Comparison of ENCODE assay signal across 20 cellular contexts in the genomic region with DNA sequence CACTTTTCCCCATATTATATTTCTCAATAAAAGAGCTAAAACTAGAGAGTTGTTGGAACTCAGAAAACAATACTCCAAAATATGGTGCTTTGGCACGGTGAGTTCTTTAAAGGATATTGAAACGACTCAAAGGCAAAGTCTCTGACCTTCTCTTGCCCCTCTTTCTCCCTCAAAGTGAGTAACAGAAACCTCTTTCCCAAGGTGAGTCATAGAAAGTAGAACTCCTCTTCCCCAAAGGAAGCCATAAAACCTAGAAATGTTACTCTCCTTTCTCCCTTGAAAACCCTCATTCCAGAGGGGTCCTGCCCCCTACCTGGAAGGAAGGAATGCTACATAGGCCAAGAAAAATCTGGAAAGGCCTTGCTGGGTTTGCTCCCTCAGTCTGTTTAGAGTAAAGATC. TPM values are rescaled to one million over a fixed set of nuclear protein-coding genes. Genes with fewer than 3 reads are reported as not detected.
DNase-seq lines count a peak whose midpoint lies in the region; ATAC-seq, FAIRE-seq and TF ChIP-seq lines count a peak whose summit lies in the region.
"Had no signal": no experiment of that assay in that cellular context is flagged by ENCODE, and none has a peak within 500 bp of the region (broad histone marks: within the 10 kb centered on the region; RNA-seq: fewer than 3 reads in every experiment).

No MANE protein-coding gene starts in this region.

- DNase-seq in activated naive CD8-positive, alpha-beta T cell treated with anti-CD3 and anti-CD28 coated beads, Interleukin-2, amount 50 U/mL, for 24 hours: no peak
- DNase-seq in activated naive CD8-positive, alpha-beta T cell treated with anti-CD3 and anti-CD28 coated beads for 36 hours: no peak
- DNase-seq in RPMI7951 (ENCODE audit: low read depth) (peak; percentile 35), epithelial cell of esophagus (ENCODE audit: low read depth) (peak; percentile 11), urothelium cell line (ENCODE audit: low spot score) (peak; percentile 8), RPMI8226 (no peak), NCI-H2107 (lab: John Stamatoyannopoulos, UW) (no peak), NCI-H82 treated with DMSO at 0.1 percent for 48 hours (lab: John Stamatoyannopoulos, UW; ENCODE audit: unreplicated experiment) (no peak)
- DNase-seq: DND-41, head of caudate nucleus, kidney, NCI-H345, SIG-M5 had no signal

- no peak overlapping the region for H3K4me3 ChIP-seq in epithelial cell of esophagus (ENCODE audit: low read length)
- H3K4me3 ChIP-seq: ascending aorta had no signal

- H3K27ac Mint-ChIP-seq in activated naive CD8-positive, alpha-beta T cell treated with anti-CD3 and anti-CD28 coated beads, Interleukin-2, amount 50 U/mL, for 24 hours: no peak overlapping the region
- no peak overlapping the region for H3K27ac Mint-ChIP-seq in activated naive CD8-positive, alpha-beta T cell treated with anti-CD3 and anti-CD28 coated beads for 36 hours
- H3K27ac Mint-ChIP-seq: memory B cell; nephron; stimulated activated memory B cell treated with anti-CD40 and anti-IgM and Interleukin-4, amounts not matched to agents 10 μg/mL and 1 μg/mL and 100 μg/mL, for 72 hours; type B pancreatic cell had no signal

- FAIRE-seq in urothelium cell line (lab: Jason Lieb, UNC): no peak
- FAIRE-seq: A204.1, kidney had no signal

- no peaks in the 10 kb centered on the region for H3K27me3 Mint-ChIP-seq in activated naive CD8-positive, alpha-beta T cell treated with anti-CD3 and anti-CD28 coated beads, Interleukin-2, amount 50 U/mL, for 24 hours
- H3K27me3 Mint-ChIP-seq in activated naive CD8-positive, alpha-beta T cell treated with anti-CD3 and anti-CD28 coated beads for 36 hours: no peaks in the 10 kb centered on the region
- H3K27me3 Mint-ChIP-seq: memory B cell; stimulated activated memory B cell treated with anti-CD40 and anti-IgM and Interleukin-4, amounts not matched to agents 10 μg/mL and 1 μg/mL and 100 μg/mL, for 72 hours; type B pancreatic cell had no signal

- no peaks in the 10 kb centered on the region for H3K9me3 Mint-ChIP-seq in activated naive CD8-positive, alpha-beta T cell treated with anti-CD3 and anti-CD28 coated beads, Interleukin-2, amount 50 U/mL, for 24 hours
- H3K9me3 Mint-ChIP-seq in activated naive CD8-positive, alpha-beta T cell treated with anti-CD3 and anti-CD28 coated beads for 36 hours: no peaks in the 10 kb centered on the region
- H3K9me3 Mint-ChIP-seq: memory B cell; nephron; stimulated activated memory B cell treated with anti-CD40 and anti-IgM and Interleukin-4, amounts not matched to agents 10 μg/mL and 1 μg/mL and 100 μg/mL, for 72 hours; type B pancreatic cell had no signal

- H3K4me1 Mint-ChIP-seq in activated naive CD8-positive, alpha-beta T cell treated with anti-CD3 and anti-CD28 coated beads, Interleukin-2, amount 50 U/mL, for 24 hours: peaks cover 35% of the 10 kb centered on the region
- peaks cover 45% of the 10 kb centered on the region for H3K4me1 Mint-ChIP-seq in activated naive CD8-positive, alpha-beta T cell treated with anti-CD3 and anti-CD28 coated beads for 36 hours
- H3K4me1 Mint-ChIP-seq: CD14-positive monocyte, nephron had no signal

- ATAC-seq in activated naive CD8-positive, alpha-beta T cell treated with anti-CD3 and anti-CD28 coated beads, Interleukin-2, amount 50 U/mL, for 24 hours: peak; percentile 40
- ATAC-seq: stimulated activated memory B cell treated with anti-CD40 and anti-IgM and Interleukin-4, amounts not matched to agents 10 μg/mL and 1 μg/mL and 100 μg/mL, for 72 hours had no signal

- H3K36me3 Mint-ChIP-seq in activated naive CD8-positive, alpha-beta T cell treated with anti-CD3 and anti-CD28 coated beads, Interleukin-2, amount 50 U/mL, for 24 hours (ENCODE audit: low read depth): peaks cover 12% of the 10 kb centered on the region
- peaks cover 17% of the 10 kb centered on the region for H3K36me3 Mint-ChIP-seq in activated naive CD8-positive, alpha-beta T cell treated with anti-CD3 and anti-CD28 coated beads for 36 hours
- H3K36me3 Mint-ChIP-seq: type B pancreatic cell had no signal

- TF ChIP-seq CTCF in epithelial cell of esophagus (IDR thresholded peaks at IDR 0.05; ENCODE audit: insufficient read depth, low read depth, low read length, missing control alignments): no peak

- no peak overlapping the region for H3K4me3 Mint-ChIP-seq in activated naive CD8-positive, alpha-beta T cell treated with anti-CD3 and anti-CD28 coated beads, Interleukin-2, amount 50 U/mL, for 24 hours
- H3K4me3 Mint-ChIP-seq in activated naive CD8-positive, alpha-beta T cell treated with anti-CD3 and anti-CD28 coated beads for 36 hours: no peak overlapping the region
- H3K4me3 Mint-ChIP-seq: CD14-positive monocyte; memory B cell; nephron; stimulated activated memory B cell treated with anti-CD40 and anti-IgM and Interleukin-4, amounts not matched to agents 10 μg/mL and 1 μg/mL and 100 μg/mL, for 72 hours; type B pancreatic cell had no signal

RNA-seq across cellular contexts. Expression of a gene that starts 47.5 kb away (rescaled TPM):
- 10 to 100 TPM; 25.7 to 26.0 TPM for total RNA-seq in activated naive CD8-positive, alpha-beta T cell treated with anti-CD3 and anti-CD28 coated beads for 36 hours
- 10.1 and 10.8 TPM in 2 replicates for total RNA-seq in RPMI7951 (2014; rRNA removed; shearing (Covaris generic))

Comparison
In these comparisons a context has a peak if more than half of its experiments do, and no peak if none do; other contexts are left out.
1. DNase-seq: peak in RPMI7951 (single experiment), epithelial cell of esophagus (single experiment) and urothelium cell line (single experiment); none in activated naive CD8-positive, alpha-beta T cell treated with anti-CD3 and anti-CD28 coated beads, Interleukin-2, amount 50 U/mL, for 24 hours (single experiment), activated naive CD8-positive, alpha-beta T cell treated with anti-CD3 and anti-CD28 coated beads for 36 hours (single experiment), RPMI8226 (single experiment), NCI-H2107 (single experiment) and NCI-H82 treated with DMSO at 0.1 percent for 48 hours (single experiment).